In the genomic region with DNA sequence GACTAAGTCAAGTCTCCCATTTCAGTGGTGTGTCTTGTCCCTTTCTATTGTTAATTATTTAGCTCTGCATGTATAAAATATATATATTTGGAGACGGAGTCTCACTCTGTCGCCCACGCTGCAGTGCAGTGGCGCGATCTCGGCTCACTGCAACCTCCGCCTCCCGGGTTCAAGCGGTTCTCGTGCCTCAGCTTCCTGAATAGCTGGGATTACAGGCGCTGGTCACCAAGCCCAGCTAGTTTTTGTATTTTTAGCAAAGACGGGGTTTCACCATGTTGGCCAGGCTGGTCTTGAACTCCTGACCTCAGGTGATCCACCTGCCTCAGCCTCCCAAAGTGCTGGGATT, we compare ENCODE assay signal across 10 cellular contexts. TPM values are rescaled to one million over a fixed set of nuclear protein-coding genes. Genes with fewer than 3 reads are reported as not detected.
DNase-seq lines count a peak whose midpoint lies in the region; ATAC-seq and TF ChIP-seq lines count a peak whose summit lies in the region.
"Not testable (repeated sequence)": the region's sequence is repeated elsewhere in the genome, so short reads cannot be mapped to it uniquely, and the experiment has no call there.
"Had no signal": no experiment of that assay in that cellular context is flagged by ENCODE, and none has a peak within 500 bp of the region (broad histone marks: within the 10 kb centered on the region; RNA-seq: fewer than 3 reads in every experiment).

No MANE protein-coding gene starts in this region.

- peak; percentile 11 for ATAC-seq in HG03442 (IDR thresholded peaks at IDR 0.05; ENCODE audit: unreplicated experiment)
- not testable (repeated sequence) for ATAC-seq in effector memory CD8-positive, alpha-beta T cell (replicated peaks); thoracic aorta (ENCODE audit: insufficient number of reproducible peaks, low FRiP score, low read depth)

- H3K9me3 ChIP-seq in SJSA1 (replicated peaks); neutrophil; thoracic aorta: not testable (repeated sequence)

- CTCF ChIA-PET in activated naive CD4-positive, alpha-beta T cell treated with anti-CD3 and anti-CD28 coated beads for 36 hours (lab: Charles Lee): interaction anchor here (0.6 to 2.1 kb wide), 9 partner anchors 10 to 202 kb away, joined by 3 to 11 read pairs (median 3); no protein-coding TSS in a partner anchor

- intact Hi-C loops in CD14-positive monocyte (cut with micrococcal nuclease): loop anchor here in 1 of 2 donors (1.0 to 5.0 kb wide), 2 partner anchors 8 to 35 kb away; no protein-coding TSS in a partner anchor
- intact Hi-C loops in activated naive CD4-positive, alpha-beta T cell treated with anti-CD3 and anti-CD28 coated beads for 36 hours (cut with micrococcal nuclease): loop anchor here (1.0 to 10.0 kb wide), 5 partner anchors 50 to 590 kb away; a partner anchor contains a TSS

- not testable (repeated sequence) for H3K9me3 Mint-ChIP-seq in CD14-positive monocyte; activated naive CD4-positive, alpha-beta T cell treated with anti-CD3 and anti-CD28 coated beads for 36 hours; effector memory CD8-positive, alpha-beta T cell; immature natural killer cell

- not testable (repeated sequence) for H3K27me3 ChIP-seq in SJSA1 (replicated peaks); neutrophil; thoracic aorta (replicated peaks; ENCODE audit: insufficient read depth)

- not testable (repeated sequence) for TF ChIP-seq CTCF in CD14-positive monocyte (IDR thresholded peaks at IDR 0.05); neutrophil (IDR thresholded peaks at IDR 0.05); thoracic aorta (IDR thresholded peaks at IDR 0.05)

- H3K27ac Mint-ChIP-seq in CD14-positive monocyte: peak overlapping the region in 5 of 7 donors; percentile 64 to 92 (median 76)
- not testable (repeated sequence) for H3K27ac Mint-ChIP-seq in activated naive CD4-positive, alpha-beta T cell treated with anti-CD3 and anti-CD28 coated beads for 36 hours; effector memory CD8-positive, alpha-beta T cell
- H3K27ac Mint-ChIP-seq in immature natural killer cell: peak overlapping the region in 1 of 6 donors; percentile 50

- not testable (repeated sequence) for H3K27me3 Mint-ChIP-seq in CD14-positive monocyte (ENCODE audit: low read depth in 3 of 3); activated naive CD4-positive, alpha-beta T cell treated with anti-CD3 and anti-CD28 coated beads for 36 hours (ENCODE audit: low read depth)
- H3K27me3 Mint-ChIP-seq in effector memory CD8-positive, alpha-beta T cell: peaks cover 6 to 13% of the 10 kb centered on the region in 2 donors
- peaks cover 2 to 10% (median 2%) of the 10 kb centered on the region in 3 donors for H3K27me3 Mint-ChIP-seq in immature natural killer cell (ENCODE audit: low read depth in 3 of 3)

- H3K36me3 Mint-ChIP-seq in CD14-positive monocyte: peaks cover 10 to 14% of the 10 kb centered on the region in 2 donors
- not testable (repeated sequence) for H3K36me3 Mint-ChIP-seq in activated naive CD4-positive, alpha-beta T cell treated with anti-CD3 and anti-CD28 coated beads for 36 hours (ENCODE audit: low read depth); immature natural killer cell
- H3K36me3 Mint-ChIP-seq in effector memory CD8-positive, alpha-beta T cell (ENCODE audit: insufficient read depth): peaks cover 16% of the 10 kb centered on the region

- H3K4me3 ChIP-seq in SJSA1: peak overlapping the region; percentile 86
- H3K4me3 ChIP-seq in neutrophil (ENCODE audit: low read depth in 1 of 2, low read length in 1 of 2): peak overlapping the region; percentile 78 to 85
- H3K4me3 ChIP-seq in thoracic aorta: peak overlapping the region; percentile 91

- H3K4me1 Mint-ChIP-seq in CD14-positive monocyte (peaks cover 36% of the 10 kb centered on the region), immature natural killer cell (peaks cover 22% of the 10 kb centered on the region in 2 donors)
- H3K4me1 Mint-ChIP-seq in activated naive CD4-positive, alpha-beta T cell treated with anti-CD3 and anti-CD28 coated beads for 36 hours (ENCODE audit: low read depth): peaks cover 21% of the 10 kb centered on the region
- peaks cover 6 to 18% of the 10 kb centered on the region in 2 donors for H3K4me1 Mint-ChIP-seq in effector memory CD8-positive, alpha-beta T cell (ENCODE audit: low read depth in 2 of 2)

- peaks cover 15% of the 10 kb centered on the region for H3K4me1 ChIP-seq in SJSA1 (replicated peaks)
- H3K4me1 ChIP-seq in neutrophil (ENCODE audit: control insufficient read depth in 1 of 2, insufficient read depth in 1 of 2, low read depth in 1 of 2, low read length in 1 of 2): peaks cover 19 to 21% of the 10 kb centered on the region in 2 experiments
- peaks cover 9 to 25% of the 10 kb centered on the region in 2 donors for H3K4me1 ChIP-seq in thoracic aorta (ENCODE audit: control insufficient read depth in 1 of 2, low read depth in 2 of 2)

- H3K4me3 Mint-ChIP-seq in CD14-positive monocyte (peak overlapping the region; percentile 60 to 62), immature natural killer cell (peak overlapping the region in 4 of 5 donors; percentile 85 to 91 (median 90))
- H3K4me3 Mint-ChIP-seq in activated naive CD4-positive, alpha-beta T cell treated with anti-CD3 and anti-CD28 coated beads for 36 hours: peak overlapping the region; percentile 89
- H3K4me3 Mint-ChIP-seq in effector memory CD8-positive, alpha-beta T cell: peak overlapping the region; percentile 85 to 87

- peaks cover 18% of the 10 kb centered on the region for H3K36me3 ChIP-seq in SJSA1
- peaks cover 12% of the 10 kb centered on the region for H3K36me3 ChIP-seq in neutrophil
- H3K36me3 ChIP-seq in thoracic aorta: not testable (repeated sequence)

- DNase-seq in CD14-positive monocyte (ENCODE audit: low spot score); SJSA1 (ENCODE audit: low read depth in 1 of 2, low spot score in 2 of 2); activated naive CD4-positive, alpha-beta T cell treated with anti-CD3 and anti-CD28 coated beads for 36 hours; effector memory CD8-positive, alpha-beta T cell; immature natural killer cell; thoracic aorta (ENCODE audit: low spot score): not testable (repeated sequence)

- peak overlapping the region; percentile 3; the same call in 1 of the 2 replicates for H3K27ac ChIP-seq in SJSA1
- H3K27ac ChIP-seq in neutrophil: peak overlapping the region; percentile 88
- H3K27ac ChIP-seq in thoracic aorta: not testable (repeated sequence)

RNA-seq across cellular contexts. Expression of a gene that starts 6.4 kb away (rescaled TPM):
- 10 to 100 TPM in 1 of 2 donors, 1 to 10 TPM in 1; 7.6 to 11.8 TPM for polyA plus RNA-seq in CD14-positive monocyte
- total RNA-seq in SJSA1 (2014; rRNA removed; shearing (Covaris generic)): 2.2 and 4.1 TPM in 2 replicates
- total RNA-seq in activated naive CD4-positive, alpha-beta T cell treated with anti-CD3 and anti-CD28 coated beads for 36 hours: under 1 TPM in 1 of 2 experiments, not detected in 1; 0.10 TPM
- 1 to 10 TPM; 1.2 to 2.8 (median 1.2) TPM for polyA plus RNA-seq in immature natural killer cell
- total RNA-seq in thoracic aorta: 10 to 100 TPM in 1 of 2 donors, not detected in 1; 12.0 TPM

RNA-seq across cellular contexts. Expression of a gene that starts 20.5 kb away (rescaled TPM):
- polyA plus RNA-seq in CD14-positive monocyte (not detected), immature natural killer cell (not detected)
- total RNA-seq in SJSA1 (2014; rRNA removed; shearing (Covaris generic)): not detected in 2 replicates
- not detected for total RNA-seq in activated naive CD4-positive, alpha-beta T cell treated with anti-CD3 and anti-CD28 coated beads for 36 hours
- not detected for total RNA-seq in thoracic aorta
- total RNA-seq: activated CD8-positive, alpha-beta memory T cell treated with anti-CD3 and anti-CD28 coated beads for 36 hours; adrenal gland had no signal
- polyA plus RNA-seq: adrenal gland had no signal
